Comparison of ENCODE assay signal across 20 cellular contexts in the genomic region with DNA sequence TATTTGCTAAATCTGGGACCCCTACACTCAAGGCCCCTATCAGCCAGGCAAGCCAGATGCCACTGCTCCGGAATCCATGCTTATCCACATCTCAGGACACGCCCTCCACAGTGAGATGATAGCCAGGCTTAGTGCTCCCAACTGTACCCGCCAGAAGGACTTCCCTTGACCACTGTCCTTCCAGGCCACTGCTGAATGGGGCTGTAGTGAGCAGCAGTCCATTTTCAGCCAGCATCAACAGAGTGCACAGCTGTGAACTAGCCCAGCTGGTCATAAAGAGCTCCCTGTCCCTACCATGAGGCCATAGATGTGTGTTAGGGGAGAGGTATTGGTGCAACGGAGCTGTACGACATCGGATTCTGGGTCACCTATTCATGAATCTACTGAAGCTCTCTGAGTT. TPM values are rescaled to one million over a fixed set of nuclear protein-coding genes. Genes with fewer than 3 reads are reported as not detected.
"Had no signal": no experiment of that assay in that cellular context is flagged by ENCODE, and none has a peak within 500 bp of the region (broad histone marks: within the 10 kb centered on the region; RNA-seq: fewer than 3 reads in every experiment).

No MANE protein-coding gene starts in this region.

- H3K4me3 ChIP-seq: SJSA1, SK-N-MC had no signal

- H3K27ac ChIP-seq: SJSA1, SK-N-MC had no signal

- H3K36me3 ChIP-seq: SJSA1 had no signal

- H3K4me1 ChIP-seq: SJSA1 had no signal

- H3K9me3 ChIP-seq: SJSA1 had no signal

- DNase-seq: KBM-7, MV-4-11, NCI-H1048, NCI-H1105, NCI-H1417, NCI-H1436 treated with DMSO at 0.1 percent for 48 hours, NCI-H1694, NCI-H187 treated with DMSO at 0.1 percent for 48 hours, NCI-H2029 treated with DMSO at 0.1 percent for 48 hours, NCI-H2171 treated with DMSO at 0.1 percent for 48 hours, NCI-H345, NCI-H446 treated with DMSO at 0.1 percent for 48 hours, NCI-H510A treated with DMSO at 0.1 percent for 48 hours, NCI-H526, Right ventricle myocardium superior, RPMI8226, SIG-M5 had no signal

RNA-seq across cellular contexts. Expression of a gene that starts 32.4 kb away (rescaled TPM):
- total RNA-seq: LHCN-M2 had no signal
